1 cellular context compared by ENCODE assay signal in the genomic region with DNA sequence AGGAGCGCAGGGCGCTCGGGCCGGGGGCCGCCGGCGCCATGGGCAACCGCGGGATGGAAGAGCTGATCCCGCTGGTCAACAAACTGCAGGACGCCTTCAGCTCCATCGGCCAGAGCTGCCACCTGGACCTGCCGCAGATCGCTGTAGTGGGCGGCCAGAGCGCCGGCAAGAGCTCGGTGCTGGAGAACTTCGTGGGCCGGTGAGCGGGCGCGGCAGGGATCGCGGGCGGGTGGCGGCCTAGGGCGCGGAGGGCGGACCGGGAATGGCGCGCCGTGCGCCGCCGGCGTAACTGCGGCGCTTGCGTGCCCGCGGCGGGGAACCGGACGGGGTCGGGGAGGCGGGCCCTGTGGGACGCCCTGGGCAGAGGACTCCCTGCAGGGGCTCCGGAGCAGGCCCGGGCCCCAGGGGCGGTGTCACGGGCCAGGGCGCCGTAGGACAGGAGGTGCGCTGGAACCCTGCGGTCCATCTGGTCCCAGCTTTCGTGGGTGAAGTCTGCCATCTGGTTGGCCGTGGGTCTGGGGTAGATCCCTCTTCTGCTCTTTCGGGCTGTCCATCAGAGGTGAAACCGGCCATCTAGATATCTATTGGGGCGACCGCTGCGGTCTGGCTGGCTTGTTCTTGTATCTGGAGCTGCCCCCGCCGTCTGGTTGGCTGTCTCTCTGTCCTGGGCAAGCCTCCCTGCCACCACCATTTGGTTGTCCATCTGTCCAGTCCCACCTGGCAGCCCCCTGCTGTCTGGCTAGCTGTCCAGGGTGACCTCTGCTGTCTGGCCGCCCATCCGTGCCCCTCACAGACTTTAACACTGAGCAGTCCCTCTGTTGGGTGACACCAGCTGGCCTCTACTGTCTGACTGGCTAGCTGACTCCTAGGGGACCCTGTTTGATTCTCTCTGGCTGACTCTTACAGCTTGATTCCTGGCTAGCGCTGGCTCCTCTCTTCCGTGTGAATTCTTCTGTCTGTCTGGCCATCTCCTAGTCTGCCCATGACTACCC.
TF ChIP-seq lines count a peak whose summit lies in the region.

No MANE protein-coding gene starts in this region.

TF ChIP-seq in K562, 482 proteins besides CTCF, POLR2A, EP300 and RAD21 (continued from another document and continues in another):
- TF ChIP-seq, protein P1, sequence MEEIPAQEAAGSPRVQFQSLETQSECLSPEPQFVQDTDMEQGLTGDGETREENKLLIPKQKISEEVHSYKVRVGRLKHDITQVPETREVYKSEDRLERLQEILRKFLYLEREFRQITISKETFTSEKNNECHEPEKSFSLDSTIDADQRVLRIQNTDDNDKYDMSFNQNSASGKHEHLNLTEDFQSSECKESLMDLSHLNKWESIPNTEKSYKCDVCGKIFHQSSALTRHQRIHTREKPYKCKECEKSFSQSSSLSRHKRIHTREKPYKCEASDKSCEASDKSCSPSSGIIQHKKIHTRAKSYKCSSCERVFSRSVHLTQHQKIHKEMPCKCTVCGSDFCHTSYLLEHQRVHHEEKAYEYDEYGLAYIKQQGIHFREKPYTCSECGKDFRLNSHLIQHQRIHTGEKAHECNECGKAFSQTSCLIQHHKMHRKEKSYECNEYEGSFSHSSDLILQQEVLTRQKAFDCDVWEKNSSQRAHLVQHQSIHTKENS (CRISPR knock-in tag; IDR thresholded peaks at IDR 0.05), result no peak
- TF ChIP-seq ZNF592 (IDR thresholded peaks at IDR 0.05) (peak; percentile 44; the same call in 1 of the 2 replicates), NFRKB (IDR thresholded peaks at IDR 0.05; ENCODE audit: low read depth) (no peak), CBX1 (IDR thresholded peaks at IDR 0.05; ENCODE audit: low read depth) (peak; percentile 29; the same call in 1 of the 2 replicates), HNRNPK (IDR thresholded peaks at IDR 0.05; ENCODE audit: low read depth, low read length, poor library complexity, severe bottlenecking) (peak; percentile 85), KLF1 (tag; IDR thresholded peaks at IDR 0.05) (peak; percentile 29; the same call in 1 of the 2 replicates), FOSL1 (tag; conservative IDR thresholded peaks at IDR 0.05) (0 out of 2 replicates have a peak, but pooled peaks have one; percentile 8), SIN3A (IDR thresholded peaks at IDR 0.05; ENCODE audit: borderline replicate concordance in 2 of 2, control insufficient read depth in 1 of 2, low read depth in 2 of 2, low read length in 2 of 2) (peak in 1 of 2 experiments; percentile 11; a peak in 3 of 4 replicates), HMBOX1 (IDR thresholded peaks at IDR 0.05) (no peak), POLR3A (IDR thresholded peaks at IDR 0.05; ENCODE audit: borderline replicate concordance, extremely low read depth, insufficient read depth, insufficient read length) (no peak), IRF2 (CRISPR knock-in tag; IDR thresholded peaks at IDR 0.05) (no peak), MYC (IDR thresholded peaks at IDR 0.05; ENCODE audit: low read depth, low read length) (no peak), MYC (CRISPR knock-in tag; IDR thresholded peaks at IDR 0.05; ENCODE audit: borderline replicate concordance, low read depth) (peak; percentile 42; the same call in 1 of the 2 replicates), CXXC5 (CRISPR knock-in tag; IDR thresholded peaks at IDR 0.05) (peak; percentile 51), RREB1 (CRISPR knock-in tag; IDR thresholded peaks at IDR 0.05) (peak; percentile 49; the same call in 1 of the 2 replicates), EWSR1 (IDR thresholded peaks at IDR 0.05; ENCODE audit: borderline replicate concordance, low read depth, partially characterized antibody) (no peak), ZNF282 (CRISPR knock-in tag; IDR thresholded peaks at IDR 0.05) (0 out of 2 replicates have a peak, but pooled peaks have one; percentile 54), SRSF7 (optimal IDR thresholded peaks at IDR 0.05; ENCODE audit: low read depth, low read length) (peak; percentile 25), FOXP1 (CRISPR knock-in tag; IDR thresholded peaks at IDR 0.05) (peak; percentile 51; the same call in 1 of the 2 replicates), NEUROD1 (IDR thresholded peaks at IDR 0.05; ENCODE audit: borderline replicate concordance, low read depth, low read length, partially characterized antibody) (peak; percentile 21), CTBP1 (IDR thresholded peaks at IDR 0.05; ENCODE audit: borderline replicate concordance) (peak; percentile 66; the same call in 1 of the 2 replicates), PREB (CRISPR knock-in tag; IDR thresholded peaks at IDR 0.05) (0 out of 2 replicates have a peak, but pooled peaks have one; percentile 29), ZNF24 (IDR thresholded peaks at IDR 0.05) (peak; percentile 99), THAP7 (CRISPR knock-in tag; IDR thresholded peaks at IDR 0.05) (0 out of 2 replicates have a peak, but pooled peaks have one; percentile 52), ZNF57 (CRISPR knock-in tag; IDR thresholded peaks at IDR 0.05) (no peak), MAFF (IDR thresholded peaks at IDR 0.05; ENCODE audit: low read length) (no peak), NRF1 (conservative IDR thresholded peaks at IDR 0.05 in 1 of 2, IDR thresholded peaks at IDR 0.05 in 1 of 2) (peak in 1 of 2 experiments; percentile 44; a peak in 2 of 4 replicates), ZNF263 (CRISPR knock-in tag; IDR thresholded peaks at IDR 0.05; ENCODE audit: borderline replicate concordance) (0 out of 2 replicates have a peak, but pooled peaks have one; percentile 15), CCNT2 (IDR thresholded peaks at IDR 0.05; ENCODE audit: borderline replicate concordance, extremely low read depth, insufficient read length, low read depth, low read length) (peak; percentile 25), ID3 (CRISPR knock-in tag; IDR thresholded peaks at IDR 0.05) (no peak), ID3 (tag; IDR thresholded peaks at IDR 0.05) (0 out of 2 replicates have a peak, but pooled peaks have one; percentile 37), HMGN3 (IDR thresholded peaks at IDR 0.05; ENCODE audit: borderline replicate concordance, extremely low read depth, insufficient read length, low read depth, low read length) (peak; percentile 32)
- TF ChIP-seq, protein P2, sequence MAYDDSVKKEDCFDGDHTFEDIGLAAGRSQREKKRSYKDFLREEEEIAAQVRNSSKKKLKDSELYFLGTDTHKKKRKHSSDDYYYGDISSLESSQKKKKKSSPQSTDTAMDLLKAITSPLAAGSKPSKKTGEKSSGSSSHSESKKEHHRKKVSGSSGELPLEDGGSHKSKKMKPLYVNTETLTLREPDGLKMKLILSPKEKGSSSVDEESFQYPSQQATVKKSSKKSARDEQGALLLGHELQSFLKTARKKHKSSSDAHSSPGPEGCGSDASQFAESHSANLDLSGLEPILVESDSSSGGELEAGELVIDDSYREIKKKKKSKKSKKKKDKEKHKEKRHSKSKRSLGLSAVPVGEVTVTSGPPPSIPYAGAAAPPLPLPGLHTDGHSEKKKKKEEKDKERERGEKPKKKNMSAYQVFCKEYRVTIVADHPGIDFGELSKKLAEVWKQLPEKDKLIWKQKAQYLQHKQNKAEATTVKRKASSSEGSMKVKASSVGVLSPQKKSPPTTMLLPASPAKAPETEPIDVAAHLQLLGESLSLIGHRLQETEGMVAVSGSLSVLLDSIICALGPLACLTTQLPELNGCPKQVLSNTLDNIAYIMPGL (CRISPR knock-in tag; IDR thresholded peaks at IDR 0.05), result no peak
- TF ChIP-seq, protein P3, sequence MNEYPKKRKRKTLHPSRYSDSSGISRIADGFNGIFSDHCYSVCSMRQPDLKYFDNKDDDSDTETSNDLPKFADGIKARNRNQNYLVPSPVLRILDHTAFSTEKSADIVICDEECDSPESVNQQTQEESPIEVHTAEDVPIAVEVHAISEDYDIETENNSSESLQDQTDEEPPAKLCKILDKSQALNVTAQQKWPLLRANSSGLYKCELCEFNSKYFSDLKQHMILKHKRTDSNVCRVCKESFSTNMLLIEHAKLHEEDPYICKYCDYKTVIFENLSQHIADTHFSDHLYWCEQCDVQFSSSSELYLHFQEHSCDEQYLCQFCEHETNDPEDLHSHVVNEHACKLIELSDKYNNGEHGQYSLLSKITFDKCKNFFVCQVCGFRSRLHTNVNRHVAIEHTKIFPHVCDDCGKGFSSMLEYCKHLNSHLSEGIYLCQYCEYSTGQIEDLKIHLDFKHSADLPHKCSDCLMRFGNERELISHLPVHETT (CRISPR knock-in tag; conservative IDR thresholded peaks at IDR 0.05 in 1 of 2, IDR thresholded peaks at IDR 0.05 in 1 of 2), result peak in 1 of 2 experiments; percentile 92; a peak in 2 of 4 replicates
